Comparison of ENCODE assay signal across 11 cellular contexts in genomic region chr12:11753151-11753501, GRCh38.
DNase-seq lines count a peak whose midpoint lies in the region; ATAC-seq and TF ChIP-seq lines count a peak whose summit lies in the region.
"Had no signal": no experiment of that assay in that cellular context is flagged by ENCODE, and none has a peak within 500 bp of the region (broad histone marks: within the 10 kb centered on the region; RNA-seq: fewer than 3 reads in every experiment).

No MANE protein-coding gene starts in this region.

- H3K27ac Mint-ChIP-seq in activated naive CD8-positive, alpha-beta T cell treated with anti-CD3 and anti-CD28 coated beads for 36 hours = peak overlapping the region; percentile 17
- peak overlapping the region; percentile 85 for H3K27ac Mint-ChIP-seq in osteocyte (ENCODE audit: unreplicated experiment)
- no peak overlapping the region for H3K27ac Mint-ChIP-seq in stimulated activated effector memory CD8-positive, alpha-beta T cell treated with anti-CD3 and anti-CD28 coated beads, Interleukin-12 subunit alpha, Interleukin-12 subunit beta, amount 100 ng/mL, for 72 hours

- no peak for ATAC-seq in stimulated activated effector memory CD8-positive, alpha-beta T cell treated with anti-CD3 and anti-CD28 coated beads, Interleukin-12 subunit alpha, Interleukin-12 subunit beta, amount 100 ng/mL, for 72 hours
- no peak for ATAC-seq in HG03442 (IDR thresholded peaks at IDR 0.05; ENCODE audit: unreplicated experiment)
- ATAC-seq: activated naive CD4-positive, alpha-beta T cell treated with anti-CD3 and anti-CD28 coated beads, Interleukin-2, amount 50 U/mL, for 72 hours had no signal

- no peaks in the 10 kb centered on the region for H3K27me3 Mint-ChIP-seq in activated naive CD8-positive, alpha-beta T cell treated with anti-CD3 and anti-CD28 coated beads for 36 hours
- no peaks in the 10 kb centered on the region for H3K27me3 Mint-ChIP-seq in osteocyte (ENCODE audit: unreplicated experiment)

- peaks cover 16% of the 10 kb centered on the region for H3K4me1 Mint-ChIP-seq in activated naive CD8-positive, alpha-beta T cell treated with anti-CD3 and anti-CD28 coated beads for 36 hours
- H3K4me1 Mint-ChIP-seq in osteocyte (ENCODE audit: unreplicated experiment) = peaks cover 49% of the 10 kb centered on the region
- H3K4me1 Mint-ChIP-seq in stimulated activated effector memory CD8-positive, alpha-beta T cell treated with anti-CD3 and anti-CD28 coated beads, Interleukin-12 subunit alpha, Interleukin-12 subunit beta, amount 100 ng/mL, for 72 hours = peaks cover 28% of the 10 kb centered on the region

- H3K4me3 ChIP-seq in GM12865 (ENCODE audit: low read depth, low read length) = no peak overlapping the region

- no peaks in the 10 kb centered on the region for H3K9me3 Mint-ChIP-seq in activated naive CD8-positive, alpha-beta T cell treated with anti-CD3 and anti-CD28 coated beads for 36 hours
- no peaks in the 10 kb centered on the region for H3K9me3 Mint-ChIP-seq in osteocyte (ENCODE audit: unreplicated experiment)
- H3K9me3 Mint-ChIP-seq in stimulated activated effector memory CD8-positive, alpha-beta T cell treated with anti-CD3 and anti-CD28 coated beads, Interleukin-12 subunit alpha, Interleukin-12 subunit beta, amount 100 ng/mL, for 72 hours = no peaks in the 10 kb centered on the region
- H3K9me3 Mint-ChIP-seq: activated naive CD4-positive, alpha-beta T cell treated with anti-CD3 and anti-CD28 coated beads, Interleukin-2, amount 50 U/mL, for 72 hours had no signal

- H3K36me3 Mint-ChIP-seq in activated naive CD8-positive, alpha-beta T cell treated with anti-CD3 and anti-CD28 coated beads for 36 hours = peaks cover 29% of the 10 kb centered on the region
- H3K36me3 Mint-ChIP-seq in osteocyte (ENCODE audit: unreplicated experiment) = peaks cover 2% of the 10 kb centered on the region
- peaks cover 62% of the 10 kb centered on the region for H3K36me3 Mint-ChIP-seq in stimulated activated effector memory CD8-positive, alpha-beta T cell treated with anti-CD3 and anti-CD28 coated beads, Interleukin-12 subunit alpha, Interleukin-12 subunit beta, amount 100 ng/mL, for 72 hours

- in situ Hi-C loops in KBM-7 (cut with MboI; ENCODE audit: low pct_unique_long_range_greater_than_20kb, low sequenced_read_pairs) = no loop called here

- no peak overlapping the region for H3K4me3 Mint-ChIP-seq in activated naive CD8-positive, alpha-beta T cell treated with anti-CD3 and anti-CD28 coated beads for 36 hours
- H3K4me3 Mint-ChIP-seq in osteocyte (ENCODE audit: unreplicated experiment) = no peak overlapping the region
- H3K4me3 Mint-ChIP-seq in stimulated activated effector memory CD8-positive, alpha-beta T cell treated with anti-CD3 and anti-CD28 coated beads, Interleukin-12 subunit alpha, Interleukin-12 subunit beta, amount 100 ng/mL, for 72 hours = no peak overlapping the region

- DNase-seq in GM12865 (ENCODE audit: low read depth) = peak; percentile 66
- DNase-seq in NCI-H146 (lab: John Stamatoyannopoulos, UW) = peak; percentile 99
- no peak for DNase-seq in activated naive CD8-positive, alpha-beta T cell treated with anti-CD3 and anti-CD28 coated beads for 36 hours
- DNase-seq in osteocyte (ENCODE audit: extremely low spot score, unreplicated experiment) = no peak
- no peak for DNase-seq in stimulated activated effector memory CD8-positive, alpha-beta T cell treated with anti-CD3 and anti-CD28 coated beads, Interleukin-12 subunit alpha, Interleukin-12 subunit beta, amount 100 ng/mL, for 72 hours (ENCODE audit: low spot score in 2 of 2)
- no peak for DNase-seq in KBM-7
- no peak for DNase-seq in stimulated activated CD8-positive, alpha-beta memory T cell treated with anti-CD3 and anti-CD28 coated beads, Interleukin-4, amount 100 ng/mL, for 48 hours
- DNase-seq: effector CD4-positive, alpha-beta T cell; stimulated activated CD4-positive, alpha-beta T cell treated with anti-CD3 and anti-CD28 coated beads, Interleukin-4, amount 100 ng/mL, for 4 hours had no signal

- TF ChIP-seq CTCF in GM12865 (IDR thresholded peaks at IDR 0.05; ENCODE audit: insufficient read depth, low read depth, low read length, missing control alignments) (no peak), osteocyte (IDR thresholded peaks at IDR 0.05) (no peak)

Comparison
In these comparisons a context has a peak if more than half of its experiments do, and no peak if none do; other contexts are left out.
1. DNase-seq: peak in GM12865 (single experiment) and NCI-H146 (single experiment); none in activated naive CD8-positive, alpha-beta T cell treated with anti-CD3 and anti-CD28 coated beads for 36 hours (single experiment), osteocyte (single experiment), stimulated activated effector memory CD8-positive, alpha-beta T cell treated with anti-CD3 and anti-CD28 coated beads, Interleukin-12 subunit alpha, Interleukin-12 subunit beta, amount 100 ng/mL, for 72 hours (0 of 2), KBM-7 (single experiment) and stimulated activated CD8-positive, alpha-beta memory T cell treated with anti-CD3 and anti-CD28 coated beads, Interleukin-4, amount 100 ng/mL, for 48 hours (single experiment).